In genomic region chr11:95485115-95485900, GRCh38 we compare ENCODE assay signal across 18 cellular contexts.
DNase-seq lines count a peak whose midpoint lies in the region; ATAC-seq and TF ChIP-seq lines count a peak whose summit lies in the region.
"Had no signal": no experiment of that assay in that cellular context is flagged by ENCODE, and none has a peak within 500 bp of the region (broad histone marks: within the 10 kb centered on the region; RNA-seq: fewer than 3 reads in every experiment).

No MANE protein-coding gene starts in this region.

- POLR2A ChIA-PET in AG04449 (lab: Yijun Ruan, JAX), result no interaction called here

- H3K4me1 ChIP-seq in right lobe of liver, result no peaks in the 10 kb centered on the region
- H3K4me1 ChIP-seq: A549 had no signal

- no peak for ATAC-seq in right lobe of liver
- ATAC-seq: A549; activated CD4-positive, CD25-positive, alpha-beta regulatory T cell treated with anti-CD3 and anti-CD28 coated beads, Interleukin-2, amount 50 U/mL, for 24 hours; activated naive CD4-positive, alpha-beta T cell treated with anti-CD3 and anti-CD28 coated beads, Interleukin-2, amount 50 U/mL, for 72 hours; activated T-cell treated with anti-CD3 and anti-CD28 coated beads, Interleukin-2, amount 50 U/mL, for 72 hours had no signal

- TF ChIP-seq CTCF in AG04449 (IDR thresholded peaks at IDR 0.05; ENCODE audit: insufficient read depth, low read length, missing control alignments) (no peak), right lobe of liver (IDR thresholded peaks at IDR 0.05) (no peak)

- CTCF ChIA-PET in AG04449 (lab: Yijun Ruan, JAX), result interaction anchor here (1.0 to 1.5 kb wide), 3 partner anchors 10 to 220 kb away, joined by 3 to 5 read pairs (median 3); no protein-coding TSS in a partner anchor

- no peak overlapping the region for H3K27ac ChIP-seq in right lobe of liver
- H3K27ac ChIP-seq: A549, C4-2B, hepatocyte had no signal

- 62% methylated on average over 2 of the region's 2 CpGs for WGBS in right lobe of liver (ENCODE audit: insufficient coverage, low coverage, low lambda C conversion rate, missing lambda C conversion rate)

- DNase-seq in AG04449 (ENCODE audit: low read depth, low spot score), result peak; percentile 59
- DNase-seq in NCI-H69 (lab: John Stamatoyannopoulos, UW), result peak; percentile 60
- peak; percentile 22 for DNase-seq in dedifferentiated amniotic fluid mesenchymal stem cell (ENCODE audit: extremely low spot score)
- peak; percentile 72 for DNase-seq in kidney tubule cell (ENCODE audit: low spot score)
- no peak for DNase-seq in stimulated activated CD4-positive, alpha-beta T cell treated with anti-CD3 and anti-CD28 coated beads, Interleukin-12 subunit alpha, Interleukin-12 subunit beta, amount 100 ng/mL, for 4 hours
- DNase-seq in 8988T, result no peak
- DNase-seq in DMS153 (lab: John Stamatoyannopoulos, UW), result no peak
- no peak for DNase-seq in right lobe of liver
- DNase-seq: activated T-cell treated with anti-CD3 and anti-CD28 coated beads, Interleukin-2, amount 50 U/mL, for 72 hours; dorsolateral prefrontal cortex; posterior cingulate gyrus; stimulated activated CD4-positive, alpha-beta T cell treated with anti-CD3 and anti-CD28 coated beads, Interleukin-4, amount 100 ng/mL, for 4 hours; T-helper 9 cell had no signal

- no peaks in the 10 kb centered on the region for H3K27me3 ChIP-seq in right lobe of liver
- H3K27me3 ChIP-seq: dorsolateral prefrontal cortex, hepatocyte had no signal

- intact Hi-C loops in right lobe of liver (cut with DNase I), result no loop called here

- no peak for TF ChIP-seq POLR2A in right lobe of liver (IDR thresholded peaks at IDR 0.05)

- no peaks in the 10 kb centered on the region for H3K9me3 ChIP-seq in right lobe of liver
- H3K9me3 ChIP-seq: A549 had no signal

- H3K36me3 ChIP-seq in right lobe of liver, result no peaks in the 10 kb centered on the region

- H3K4me3 ChIP-seq in AG04449 (ENCODE audit: low read depth, low read length) (no peak overlapping the region), right lobe of liver (no peak overlapping the region)
- H3K4me3 ChIP-seq: A549, dorsolateral prefrontal cortex, hepatocyte had no signal

Comparison
In these comparisons a context has a peak if more than half of its experiments do, and no peak if none do; other contexts are left out.
1. DNase-seq: peak in AG04449 (single experiment), NCI-H69 (single experiment), dedifferentiated amniotic fluid mesenchymal stem cell (single experiment) and kidney tubule cell (single experiment); none in stimulated activated CD4-positive, alpha-beta T cell treated with anti-CD3 and anti-CD28 coated beads, Interleukin-12 subunit alpha, Interleukin-12 subunit beta, amount 100 ng/mL, for 4 hours (single experiment), 8988T (single experiment), DMS153 (single experiment) and right lobe of liver (0 of 3).